In genomic region chr21:44243980-44244379, GRCh38 we compare ENCODE assay signal across 17 cellular contexts. TPM values are rescaled to one million over a fixed set of nuclear protein-coding genes. Genes with fewer than 3 reads are reported as not detected.
DNase-seq lines count a peak whose midpoint lies in the region; ATAC-seq, FAIRE-seq and TF ChIP-seq lines count a peak whose summit lies in the region.
"Not testable (repeated sequence)": the region's sequence is repeated elsewhere in the genome, so short reads cannot be mapped to it uniquely, and the experiment has no call there.
"Had no signal": no experiment of that assay in that cellular context is flagged by ENCODE, and none has a peak within 500 bp of the region (broad histone marks: within the 10 kb centered on the region; RNA-seq: fewer than 3 reads in every experiment).

No MANE protein-coding gene starts in this region.

- peak; percentile 93 for FAIRE-seq in urothelium cell line (lab: Jason Lieb, UNC)

- TF ChIP-seq RAD21 in HCT116 (IDR thresholded peaks at IDR 0.05; ENCODE audit: low read depth) = not testable (repeated sequence)

- not testable (repeated sequence) for H3K9ac ChIP-seq in HCT116 (ENCODE audit: low read length)

- not testable (repeated sequence) for TF ChIP-seq POLR2A in HCT116 (IDR thresholded peaks at IDR 0.05; ENCODE audit: borderline replicate concordance, extremely low read depth, insufficient read depth, insufficient read length)

- not testable (repeated sequence) for H3K36me3 ChIP-seq in HCT116 (ENCODE audit: control insufficient read depth in 1 of 2, insufficient read depth in 2 of 2, low read length in 2 of 2)

- H3K4me1 ChIP-seq in HCT116 (ENCODE audit: control insufficient read depth in 1 of 2, insufficient read depth in 2 of 2, low read length in 2 of 2) = not testable (repeated sequence)

- H3K27me3 Mint-ChIP-seq in activated CD8-positive, alpha-beta T cell treated with anti-CD3 and anti-CD28 coated beads for 36 hours = not testable (repeated sequence)

- H3K4me1 Mint-ChIP-seq in activated CD8-positive, alpha-beta T cell treated with anti-CD3 and anti-CD28 coated beads for 36 hours (ENCODE audit: low read depth) = not testable (repeated sequence)

- H3K9me3 Mint-ChIP-seq in activated CD8-positive, alpha-beta T cell treated with anti-CD3 and anti-CD28 coated beads for 36 hours = not testable (repeated sequence)

- not testable (repeated sequence) for H3K79me2 ChIP-seq in HCT116 (ENCODE audit: insufficient read depth, low read length)

- H3K27me3 ChIP-seq in HCT116 (ENCODE audit: insufficient read depth, low read length) = not testable (repeated sequence)

- H3K36me3 Mint-ChIP-seq in activated CD8-positive, alpha-beta T cell treated with anti-CD3 and anti-CD28 coated beads for 36 hours (ENCODE audit: low read depth) = not testable (repeated sequence)

- H2AFZ ChIP-seq in HCT116 (ENCODE audit: low read depth, low read length, poor library complexity, severe bottlenecking) = not testable (repeated sequence)

- not testable (repeated sequence) for DNase-seq in HCT116 (ENCODE audit: low read depth, low spot score); activated CD8-positive, alpha-beta T cell treated with anti-CD3 and anti-CD28 coated beads for 36 hours; left colon; urothelium cell line (ENCODE audit: low spot score)

- not testable (repeated sequence) for H3K9me3 ChIP-seq in HCT116 (ENCODE audit: control insufficient read depth in 1 of 2, insufficient read depth in 1 of 2, low read depth in 1 of 2, low read length in 2 of 2)

- not testable (repeated sequence) for H4K20me1 ChIP-seq in HCT116 (ENCODE audit: insufficient read depth)

- ATAC-seq in GM18867 (IDR thresholded peaks at IDR 0.05; ENCODE audit: unreplicated experiment) (peak; percentile 59), GM19463 (IDR thresholded peaks at IDR 0.05; ENCODE audit: unreplicated experiment) (peak; percentile 48), HCT116 (peak; percentile 50), HG03039 (IDR thresholded peaks at IDR 0.05; ENCODE audit: unreplicated experiment) (peak; percentile 33), HG03442 (IDR thresholded peaks at IDR 0.05; ENCODE audit: unreplicated experiment) (peak; percentile 43), left colon (peak; percentile 69)
- ATAC-seq in activated CD8-positive, alpha-beta T cell treated with anti-CD3 and anti-CD28 coated beads for 36 hours = peak; percentile 78

- RAD21 ChIA-PET in HCT116 (lab: Charles Lee; ENCODE audit: low non-redundant PET in 1 of 2, low total read pairs in 2 of 2, uncharacterized antibody in 2 of 2, unreplicated experiment in 2 of 2) = not testable (repeated sequence)

- not testable (repeated sequence) for H3K4me3 Mint-ChIP-seq in activated CD8-positive, alpha-beta T cell treated with anti-CD3 and anti-CD28 coated beads for 36 hours

- H3K27ac Mint-ChIP-seq in activated CD8-positive, alpha-beta T cell treated with anti-CD3 and anti-CD28 coated beads for 36 hours = not testable (repeated sequence)

- CTCF ChIA-PET in HCT116 (lab: Charles Lee); activated CD8-positive, alpha-beta T cell treated with anti-CD3 and anti-CD28 coated beads for 36 hours (lab: Charles Lee): not testable (repeated sequence)

- intact Hi-C loops in HCT116 (cut with micrococcal nuclease); activated CD8-positive, alpha-beta T cell treated with anti-CD3 and anti-CD28 coated beads for 36 hours (cut with micrococcal nuclease); left colon (cut with DNase I, micrococcal nuclease): not testable (repeated sequence)

- not testable (repeated sequence) for H3K9me2 ChIP-seq in HCT116 (ENCODE audit: insufficient read depth)

- POLR2A ChIA-PET in HCT116 (lab: Charles Lee); activated CD8-positive, alpha-beta T cell treated with anti-CD3 and anti-CD28 coated beads for 36 hours (lab: Charles Lee): not testable (repeated sequence)

- not testable (repeated sequence) for H3K27ac ChIP-seq in HCT116 (ENCODE audit: low read depth, low read length)

- not testable (repeated sequence) for H3K4me3 ChIP-seq in HCT116 (replicated peaks in 1 of 2; ENCODE audit: low read depth in 1 of 2, low read length in 2 of 2)

- BruUV-seq in HCT116 (replicated peaks; lab: Mats Ljungman, UMichigan) = not testable (repeated sequence)

- H3K4me2 ChIP-seq in HCT116 (ENCODE audit: low read length) = not testable (repeated sequence)

- not testable (repeated sequence) for TF ChIP-seq CTCF in HCT116 (IDR thresholded peaks at IDR 0.05 in 2 of 3, conservative IDR thresholded peaks at IDR 0.05 in 1 of 3; ENCODE audit: borderline replicate concordance in 1 of 3, insufficient read depth in 1 of 3, low read depth in 2 of 3, low read length in 2 of 3); activated CD8-positive, alpha-beta T cell treated with anti-CD3 and anti-CD28 coated beads for 36 hours (IDR thresholded peaks at IDR 0.05)

RNA-seq across cellular contexts. Expression of gene ICOSLG, which starts 3.2 kb away (rescaled TPM):
- total RNA-seq in HCT116 (2021; ENCODE audit: unreplicated experiment) (4.7 TPM), left colon (1 to 10 TPM; 3.2 to 5.0 TPM)
- 2.9 and 3.0 TPM in 2 replicates for polyA plus RNA-seq in HCT116 (2012)
- 1 to 10 TPM; 5.4 to 5.9 TPM for total RNA-seq in activated CD8-positive, alpha-beta T cell treated with anti-CD3 and anti-CD28 coated beads for 36 hours

RNA-seq across cellular contexts. Expression of gene DNMT3L, which starts 17.7 kb away (rescaled TPM):
- total RNA-seq in HCT116 (2021; ENCODE audit: unreplicated experiment) = not detected
- polyA plus RNA-seq in HCT116 (2012) = not detected in 2 replicates
- not detected for total RNA-seq in activated CD8-positive, alpha-beta T cell treated with anti-CD3 and anti-CD28 coated beads for 36 hours
- total RNA-seq in left colon = not detected
- total RNA-seq: aorta; chondrocyte; HT-29; kidney epithelial cell; LHCN-M2; renal cortical epithelial cell; stomach; T-helper 2 cell treated with Interferon-gamma antibody and Interleukin-4, amounts not matched to agents 100 ng/mL and 5 ng/mL, for 36 hours; upper lobe of right lung had no signal
- polyA plus RNA-seq: aorta, stomach had no signal

RNA-seq across cellular contexts. Expression of gene AIRE, which starts 41.7 kb away (rescaled TPM):
- total RNA-seq in HCT116 (2021; ENCODE audit: unreplicated experiment) (not detected), left colon (under 1 TPM; 0.18 to 0.20 TPM)
- polyA plus RNA-seq in HCT116 (2012) = 0.01 TPM in 1 of 2 replicates, not detected in the other
- not detected for total RNA-seq in activated CD8-positive, alpha-beta T cell treated with anti-CD3 and anti-CD28 coated beads for 36 hours
- total RNA-seq: chondrocyte, HT-29, LHCN-M2, renal cortical epithelial cell, upper lobe of right lung had no signal
- polyA plus RNA-seq: aorta, stomach had no signal

RNA-seq across cellular contexts. Expression of gene PFKL, which starts 55.9 kb away (rescaled TPM):
- total RNA-seq in HCT116 (2021; ENCODE audit: unreplicated experiment) = 150 TPM
- polyA plus RNA-seq in HCT116 (2012) = 202 and 254 TPM in 2 replicates
- total RNA-seq in activated CD8-positive, alpha-beta T cell treated with anti-CD3 and anti-CD28 coated beads for 36 hours = 100 to 1,000 TPM; 188 to 200 TPM
- total RNA-seq in left colon = 100 to 1,000 TPM; 239 to 245 TPM
